In the genomic region with DNA sequence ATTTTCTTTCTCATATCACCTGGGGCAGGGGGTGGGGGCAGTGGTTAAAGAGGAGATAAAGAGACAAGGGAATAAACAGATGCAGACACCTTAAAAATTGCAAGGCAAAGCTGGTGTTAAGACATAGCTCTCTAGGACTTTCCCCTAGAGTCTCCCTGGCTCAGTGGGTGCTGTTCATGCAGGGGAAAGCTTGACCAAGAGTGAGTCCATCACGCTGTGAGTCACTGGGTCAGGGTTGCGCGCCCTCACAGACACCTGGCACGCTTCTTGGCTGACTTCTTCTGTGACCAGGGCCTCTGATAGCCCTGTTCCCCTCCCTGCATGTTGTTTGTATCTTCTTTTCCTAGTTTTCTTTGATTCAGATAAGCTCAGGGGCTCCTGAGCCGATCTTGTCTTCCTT, we compare ENCODE assay signal across 20 cellular contexts. TPM values are rescaled to one million over a fixed set of nuclear protein-coding genes. Genes with fewer than 3 reads are reported as not detected.
DNase-seq lines count a peak whose midpoint lies in the region; ATAC-seq and TF ChIP-seq lines count a peak whose summit lies in the region.
"Had no signal": no experiment of that assay in that cellular context is flagged by ENCODE, and none has a peak within 500 bp of the region (broad histone marks: within the 10 kb centered on the region; RNA-seq: fewer than 3 reads in every experiment).

No MANE protein-coding gene starts in this region.

- POLR2A ChIA-PET in MCF 10A (lab: Yijun Ruan, JAX) = interaction anchor here (1.2 kb wide), 1 partner anchor 462 kb away, joined by 4 read pairs; no protein-coding TSS in a partner anchor

- peaks cover 0 to 4% of the 10 kb centered on the region in 2 donors for H3K9me3 ChIP-seq in breast epithelium
- H3K9me3 ChIP-seq: prostate gland had no signal

- DNase-seq in MCF 10A (ENCODE audit: unreplicated experiment) = peak; percentile 55
- no peak for DNase-seq in breast epithelium (ENCODE audit: low spot score in 2 of 2)
- DNase-seq in kidney epithelial cell (ENCODE audit: low read depth) = peak; percentile 48
- DNase-seq in NCI-H1048 (lab: John Stamatoyannopoulos, UW) = no peak
- DNase-seq in NCI-H128 (lab: John Stamatoyannopoulos, UW; ENCODE audit: unreplicated experiment) = no peak
- no peak for DNase-seq in head of caudate nucleus
- DNase-seq: activated CD4-positive, alpha-beta T cell treated with anti-CD3 and anti-CD28 coated beads, Interleukin-2, amount 10 ng/mL, durations not matched to agents 7 days and 5 days; activated T-cell treated with anti-CD3 and anti-CD28 coated beads for 4 hours; endodermal cell; GDM1; NCI-H187 treated with DMSO at 0.1 percent for 48 hours; Right ventricle myocardium superior; small intestine; stimulated activated CD4-positive, alpha-beta T cell treated with anti-CD3 and anti-CD28 coated beads, Interleukin-4, amount 100 ng/mL, for 24 hours; T-helper 1 cell had no signal

- H3K27ac ChIP-seq in breast epithelium = no peak overlapping the region
- H3K27ac ChIP-seq: BLaER1 treated with 17β-estradiol and CSF1 and Interleukin-3, amounts not matched to agents 10 nM and 100 nM; prostate gland had no signal

- CTCF ChIA-PET in MCF 10A (lab: Yijun Ruan, JAX) = interaction anchor here (0.5 to 2.4 kb wide), 6 partner anchors 9 to 648 kb away, joined by 3 to 17 read pairs (median 3); a partner anchor contains a TSS

- BruUV-seq in MCF 10A (replicated peaks; lab: Mats Ljungman, UMichigan) = no TSS peak

- intact Hi-C loops in MCF 10A (cut with micrococcal nuclease) (no loop called here), breast epithelium (cut with DNase I; ENCODE audit: low total_unique reads) (no loop called here), head of caudate nucleus (cut with DNase I) (no loop called here)

- no peak for TF ChIP-seq POLR2A in breast epithelium (IDR thresholded peaks at IDR 0.05)

- H3K27me3 Mint-ChIP-seq in MCF 10A (ENCODE audit: insufficient read depth, unreplicated experiment) (no peaks in the 10 kb centered on the region), brain (no peaks in the 10 kb centered on the region)

- no peaks in the 10 kb centered on the region for H3K27me3 ChIP-seq in breast epithelium
- no peaks in the 10 kb centered on the region for H3K27me3 ChIP-seq in kidney epithelial cell (ENCODE audit: control insufficient read depth, insufficient read depth, low read length)
- H3K27me3 ChIP-seq: BLaER1 treated with 17β-estradiol and CSF1 and Interleukin-3, amounts not matched to agents 10 nM and 100 nM had no signal

- no peak overlapping the region for H3K27ac Mint-ChIP-seq in MCF 10A (ENCODE audit: low read depth, unreplicated experiment)
- H3K27ac Mint-ChIP-seq in brain = peak overlapping the region; percentile 17 to 89 (median 32)
- H3K27ac Mint-ChIP-seq: activated CD4-positive, alpha-beta T cell treated with anti-CD3 and anti-CD28 coated beads, Interleukin-2, amount 10 ng/mL, durations not matched to agents 7 days and 5 days; endodermal cell; natural killer cell treated with Interleukin-12 subunit alpha and Interleukin-12 subunit beta and Interleukin-15 and Interleukin-18, amount 100 ng/mL, for 72 hours had no signal

- H3K4me3 ChIP-seq in breast epithelium (no peak overlapping the region), kidney epithelial cell (ENCODE audit: low read depth, low read length) (no peak overlapping the region)
- H3K4me3 ChIP-seq: BLaER1 treated with 17β-estradiol and CSF1 and Interleukin-3, amounts not matched to agents 10 nM and 100 nM; prostate gland had no signal

- no peak for ATAC-seq in GM21737 (IDR thresholded peaks at IDR 0.05; ENCODE audit: unreplicated experiment)
- ATAC-seq: natural killer cell treated with Interleukin-12 subunit alpha and Interleukin-12 subunit beta and Interleukin-15 and Interleukin-18, amount 100 ng/mL, for 72 hours had no signal

- H3K4me1 Mint-ChIP-seq in MCF 10A (ENCODE audit: insufficient read depth, unreplicated experiment) = peaks cover 22% of the 10 kb centered on the region
- H3K4me1 Mint-ChIP-seq in brain = peaks cover 62% of the 10 kb centered on the region
- H3K4me1 Mint-ChIP-seq: activated CD4-positive, alpha-beta T cell treated with anti-CD3 and anti-CD28 coated beads, Interleukin-2, amount 10 ng/mL, durations not matched to agents 7 days and 5 days had no signal

- no peaks in the 10 kb centered on the region for H3K9me3 Mint-ChIP-seq in MCF 10A (ENCODE audit: unreplicated experiment)
- H3K9me3 Mint-ChIP-seq in brain = peaks cover 0 to 12% (median 8%) of the 10 kb centered on the region in 5 experiments
- H3K9me3 Mint-ChIP-seq: activated CD4-positive, alpha-beta T cell treated with anti-CD3 and anti-CD28 coated beads, Interleukin-2, amount 10 ng/mL, durations not matched to agents 7 days and 5 days; natural killer cell treated with Interleukin-12 subunit alpha and Interleukin-12 subunit beta and Interleukin-15 and Interleukin-18, amount 100 ng/mL, for 72 hours had no signal

- no peak overlapping the region for H3K4me3 Mint-ChIP-seq in MCF 10A (ENCODE audit: unreplicated experiment)
- H3K4me3 Mint-ChIP-seq in brain = no peak overlapping the region
- H3K4me3 Mint-ChIP-seq: activated CD4-positive, alpha-beta T cell treated with anti-CD3 and anti-CD28 coated beads, Interleukin-2, amount 10 ng/mL, durations not matched to agents 7 days and 5 days; endodermal cell; natural killer cell treated with Interleukin-12 subunit alpha and Interleukin-12 subunit beta and Interleukin-15 and Interleukin-18, amount 100 ng/mL, for 72 hours had no signal

- TF ChIP-seq CTCF in MCF 10A (IDR thresholded peaks at IDR 0.05; ENCODE audit: unreplicated experiment) (no peak), breast epithelium (IDR thresholded peaks at IDR 0.05) (no peak), brain (conservative IDR thresholded peaks at IDR 0.05) (no peak), kidney epithelial cell (IDR thresholded peaks at IDR 0.05; ENCODE audit: insufficient read depth, low read length, poor library complexity, severe bottlenecking) (no peak)

- no peaks in the 10 kb centered on the region for H3K4me1 ChIP-seq in breast epithelium
- H3K4me1 ChIP-seq: prostate gland had no signal

- no peaks in the 10 kb centered on the region for H3K36me3 ChIP-seq in breast epithelium
- H3K36me3 ChIP-seq in kidney epithelial cell (ENCODE audit: control insufficient read depth, insufficient read depth, low read length) = no peaks in the 10 kb centered on the region
- H3K36me3 ChIP-seq: BLaER1 treated with 17β-estradiol and CSF1 and Interleukin-3, amounts not matched to agents 10 nM and 100 nM; prostate gland had no signal

- H3K36me3 Mint-ChIP-seq in MCF 10A (ENCODE audit: insufficient read depth, unreplicated experiment) (peaks cover 11% of the 10 kb centered on the region), brain (no peaks in the 10 kb centered on the region)
- H3K36me3 Mint-ChIP-seq: natural killer cell treated with Interleukin-12 subunit alpha and Interleukin-12 subunit beta and Interleukin-15 and Interleukin-18, amount 100 ng/mL, for 72 hours had no signal

RNA-seq across cellular contexts. Expression of a gene that starts 31.9 kb away (rescaled TPM):
- total RNA-seq in MCF 10A (2022) = 38.7 and 39.8 TPM in 2 replicates
- total RNA-seq in breast epithelium = 10 to 100 TPM; 38.3 to 61.6 (median 53.6) TPM
- polyA plus RNA-seq in brain (ENCODE audit: insufficient read depth, low read depth, low replicate concordance) = 90.2 TPM
- total RNA-seq in kidney epithelial cell = 65.1 and 69.6 TPM in 2 replicates

RNA-seq across cellular contexts. Expression of a gene that starts 38.7 kb away (rescaled TPM):
- total RNA-seq in MCF 10A (2022) (14.2 and 23.9 TPM in 2 replicates), breast epithelium (10 to 100 TPM in 2 of 3 donors, 1 to 10 TPM in 1; 5.6 to 16.1 (median 16.0) TPM), kidney epithelial cell (15.9 and 27.0 TPM in 2 replicates)
- 9.0 TPM for polyA plus RNA-seq in brain (ENCODE audit: insufficient read depth, low read depth, low replicate concordance)

Comparison
In these comparisons a context has a peak if more than half of its experiments do, and no peak if none do; other contexts are left out.
1. DNase-seq: peak in MCF 10A (single experiment) and kidney epithelial cell (single experiment); none in breast epithelium (0 of 2), NCI-H1048 (single experiment), NCI-H128 (single experiment) and head of caudate nucleus (0 of 42).